ENCODE assay signal across 8 cellular contexts in genomic region chr21:26842976-26843911, GRCh38. TPM values are rescaled to one million over a fixed set of nuclear protein-coding genes. Genes with fewer than 3 reads are reported as not detected.
DNase-seq lines count a peak whose midpoint lies in the region; ATAC-seq and TF ChIP-seq lines count a peak whose summit lies in the region.

No MANE protein-coding gene starts in this region.

- DNase-seq in activated naive CD4-positive, alpha-beta T cell treated with anti-CD3 and anti-CD28 coated beads for 36 hours = peak; percentile 39
- no peak for DNase-seq in activated naive CD4-positive, alpha-beta T cell treated with Interleukin-2 at 50 U/mL for 16 hours
- peak; percentile 96 for DNase-seq in PC-3
- DNase-seq in mammary epithelial cell = peak; percentile 91
- DNase-seq in retina = peak; percentile 90
- DNase-seq in effector CD8-positive, alpha-beta T cell (lab: John Stamatoyannopoulos, UW) = no peak

- no peak overlapping the region for H3K27ac Mint-ChIP-seq in activated naive CD4-positive, alpha-beta T cell treated with anti-CD3 and anti-CD28 coated beads for 36 hours

- peaks cover 17% of the 10 kb centered on the region for H3K4me1 ChIP-seq in PC-3 (ENCODE audit: insufficient read depth, low read length)
- peaks cover 27% of the 10 kb centered on the region for H3K4me1 ChIP-seq in mammary epithelial cell (ENCODE audit: insufficient read depth, low read length)
- H3K4me1 ChIP-seq in iPS-20b (ENCODE audit: insufficient read depth, low read length) = peaks cover 10% of the 10 kb centered on the region; the same call in 1 of the 2 replicates

- peak overlapping the region; percentile 98 for H3K4me2 ChIP-seq in PC-3 (ENCODE audit: low read length)
- peak overlapping the region; percentile 100 for H3K4me2 ChIP-seq in mammary epithelial cell (ENCODE audit: insufficient read depth, low read depth, low read length)

- H3K4me3 ChIP-seq in PC-3 (ENCODE audit: low read length) (peak overlapping the region; percentile 78), mammary epithelial cell (replicated peaks in 1 of 3; ENCODE audit: insufficient read depth in 1 of 3, low read depth in 2 of 3, low read length in 3 of 3) (peak overlapping the region; percentile 70 to 85 (median 74)), iPS-20b (ENCODE audit: low read length) (peak overlapping the region; percentile 90)

- no peaks in the 10 kb centered on the region for H3K36me3 Mint-ChIP-seq in activated naive CD4-positive, alpha-beta T cell treated with anti-CD3 and anti-CD28 coated beads for 36 hours (ENCODE audit: low read depth)

- H3K9ac ChIP-seq in PC-3 (ENCODE audit: low read length) (peak overlapping the region; percentile 65), mammary epithelial cell (ENCODE audit: insufficient read depth, low read length) (peak overlapping the region; percentile 85), iPS-20b (ENCODE audit: low read depth, low read length) (peak overlapping the region; percentile 89)

- H2AFZ ChIP-seq in PC-3 (ENCODE audit: low read length) (peak overlapping the region; percentile 86), mammary epithelial cell (ENCODE audit: low read depth, low read length) (peak overlapping the region; percentile 92)

- no peaks in the 10 kb centered on the region for H3F3A ChIP-seq in PC-3 (ENCODE audit: low read length, unreplicated experiment)

- 1% methylated on average over 16 of the region's 33 CpGs for WGBS in mammary epithelial cell (ENCODE audit: low coverage, missing lambda C conversion rate)

- POLR2A ChIA-PET in PC-3 (lab: Charles Lee; ENCODE audit: unreplicated experiment) = no interaction called here

- in situ Hi-C loops in mammary epithelial cell (cut with MboI; ENCODE audit: low sequenced_read_pairs in 2 of 2) = loop anchor here (10.0 to 25.0 kb wide), 5 partner anchors 732 to 1902 kb away; no protein-coding TSS in a partner anchor

- CTCF ChIA-PET in activated naive CD4-positive, alpha-beta T cell treated with anti-CD3 and anti-CD28 coated beads for 36 hours (lab: Charles Lee) = no interaction called here
- CTCF ChIA-PET in PC-3 (lab: Charles Lee) (interaction anchor here (1.0 kb wide), 1 partner anchor 74 kb away, joined by 3 read pairs; no protein-coding TSS in a partner anchor), mammary epithelial cell (lab: Charles Lee; ENCODE audit: low non-redundant PET) (no interaction called here)

- H4K20me1 ChIP-seq in PC-3 (ENCODE audit: low read length) (no peaks in the 10 kb centered on the region), mammary epithelial cell (ENCODE audit: insufficient read depth, low read length) (no peaks in the 10 kb centered on the region)

- intact Hi-C loops in activated naive CD4-positive, alpha-beta T cell treated with anti-CD3 and anti-CD28 coated beads for 36 hours (cut with micrococcal nuclease) = no loop called here
- intact Hi-C loops in PC-3 (cut with micrococcal nuclease) = loop anchor here (1.0 to 5.0 kb wide), 3 partner anchors 46 to 1694 kb away; no protein-coding TSS in a partner anchor
- intact Hi-C loops in mammary epithelial cell (cut with micrococcal nuclease) = loop anchor here (2.0 to 10.0 kb wide), 4 partner anchors 28 to 1794 kb away; partner anchors contain the start of gene MRPL39

- H3K9me3 Mint-ChIP-seq in activated naive CD4-positive, alpha-beta T cell treated with anti-CD3 and anti-CD28 coated beads for 36 hours = no peaks in the 10 kb centered on the region

- H3K9me2 ChIP-seq in PC-3 (replicated peaks; ENCODE audit: low read length) = no peaks in the 10 kb centered on the region

- H3K36me3 ChIP-seq in PC-3 (ENCODE audit: low read depth, low read length) (peaks cover 20% of the 10 kb centered on the region), mammary epithelial cell (ENCODE audit: insufficient read depth, low read length) (peaks cover 23% of the 10 kb centered on the region), iPS-20b (ENCODE audit: insufficient read depth, low read depth, low read length) (peaks cover 44% of the 10 kb centered on the region)

- TF ChIP-seq CTCF in PC-3 (conservative IDR thresholded peaks at IDR 0.05; ENCODE audit: low read depth, low read length) = 0 out of 2 replicates have a peak, but pooled peaks have one; percentile 35
- peak in 1 of 2 donors; percentile 29 for TF ChIP-seq CTCF in mammary epithelial cell (conservative IDR thresholded peaks at IDR 0.05 in 1 of 2, IDR thresholded peaks at IDR 0.05 in 1 of 2; ENCODE audit: extremely low read depth in 1 of 2, insufficient read depth in 1 of 2, low read depth in 1 of 2, low read length in 2 of 2)

- peak overlapping the region; percentile 72 for H3K4me3 Mint-ChIP-seq in activated naive CD4-positive, alpha-beta T cell treated with anti-CD3 and anti-CD28 coated beads for 36 hours

- peaks cover 35% of the 10 kb centered on the region for H3K4me1 Mint-ChIP-seq in activated naive CD4-positive, alpha-beta T cell treated with anti-CD3 and anti-CD28 coated beads for 36 hours (ENCODE audit: low read depth)

- H3K27me3 ChIP-seq in PC-3 (ENCODE audit: low read length) (no peaks in the 10 kb centered on the region), mammary epithelial cell (ENCODE audit: insufficient read depth, low read length) (no peaks in the 10 kb centered on the region), iPS-20b (ENCODE audit: insufficient read depth, low read length) (peaks cover 29% of the 10 kb centered on the region)

- ATAC-seq in PC-3 = peak; percentile 58
- ATAC-seq in HG03469 (IDR thresholded peaks at IDR 0.05; ENCODE audit: unreplicated experiment) = no peak

- dilution Hi-C loops in mammary epithelial cell (cut with HindIII; ENCODE audit: low sequenced_read_pairs) = no loop called here

- H3K9me3 ChIP-seq in PC-3 (ENCODE audit: low read length) = no peaks in the 10 kb centered on the region
- H3K9me3 ChIP-seq in mammary epithelial cell (replicated peaks; ENCODE audit: insufficient read depth, low read length) = no peaks in the 10 kb centered on the region
- H3K9me3 ChIP-seq in iPS-20b (ENCODE audit: insufficient read depth, low read depth, low read length) = no peaks in the 10 kb centered on the region

- H3K27ac ChIP-seq in PC-3 (ENCODE audit: low read length) = peak overlapping the region; percentile 66
- peak overlapping the region; percentile 80 for H3K27ac ChIP-seq in mammary epithelial cell (ENCODE audit: insufficient read depth, low read depth, low read length)
- H3K27ac ChIP-seq in iPS-20b (ENCODE audit: low read length) = peak overlapping the region; percentile 9

- H3K27me3 Mint-ChIP-seq in activated naive CD4-positive, alpha-beta T cell treated with anti-CD3 and anti-CD28 coated beads for 36 hours (ENCODE audit: low read depth) = peaks cover 76% of the 10 kb centered on the region

- BruUV-seq in PC-3 (replicated peaks; lab: Mats Ljungman, UMichigan) (TSS peak; percentile 45), mammary epithelial cell (replicated peaks; lab: Mats Ljungman, UMichigan) (no TSS peak)

- H3K79me2 ChIP-seq in PC-3 (ENCODE audit: low read length) (peaks cover 20% of the 10 kb centered on the region), mammary epithelial cell (ENCODE audit: insufficient read depth, low read length) (peaks cover 29% of the 10 kb centered on the region)

RNA-seq across cellular contexts. Expression of gene ADAMTS1, which starts 2.0 kb away (rescaled TPM):
- total RNA-seq in activated naive CD4-positive, alpha-beta T cell treated with anti-CD3 and anti-CD28 coated beads for 36 hours = not detected
- total RNA-seq in PC-3 (2014; rRNA removed) = 12.9 and 25.1 TPM in 2 replicates
- total RNA-seq in mammary epithelial cell = 100 to 1,000 TPM in 1 of 2 donors, 10 to 100 TPM in 1; 61.9 to 339 TPM
- 72.7 TPM for polyA plus RNA-seq in mammary epithelial cell
- polyA minus RNA-seq in mammary epithelial cell = 165 TPM

Comparison
In these comparisons a context has a peak if more than half of its experiments do, and no peak if none do; other contexts are left out.
1. DNase-seq: peak in activated naive CD4-positive, alpha-beta T cell treated with anti-CD3 and anti-CD28 coated beads for 36 hours (single experiment), PC-3 (single experiment), mammary epithelial cell (single experiment) and retina (single experiment); none in activated naive CD4-positive, alpha-beta T cell treated with Interleukin-2 at 50 U/mL for 16 hours (single experiment) and effector CD8-positive, alpha-beta T cell (single experiment).
2. H3K27ac ChIP-seq: peak in every context shown above with its lines; median percentile 80 in mammary epithelial cell; 66 in PC-3; 9 in iPS-20b.
3. RNA of gene ADAMTS1, which starts 2.0 kb away (total RNA-seq): 61.9 to 339 TPM in mammary epithelial cell and 12.9 to 25.1 TPM in PC-3; not detected in activated naive CD4-positive, alpha-beta T cell treated with anti-CD3 and anti-CD28 coated beads for 36 hours; every median in the first group is over 10 times any median in the second.
4. Peak in every context shown above with its lines, with median percentiles within 50 percentile points of each other: H3K4me3 ChIP-seq and H3K9ac ChIP-seq.